ENCODE assay signal across 11 cellular contexts in the genomic region with DNA sequence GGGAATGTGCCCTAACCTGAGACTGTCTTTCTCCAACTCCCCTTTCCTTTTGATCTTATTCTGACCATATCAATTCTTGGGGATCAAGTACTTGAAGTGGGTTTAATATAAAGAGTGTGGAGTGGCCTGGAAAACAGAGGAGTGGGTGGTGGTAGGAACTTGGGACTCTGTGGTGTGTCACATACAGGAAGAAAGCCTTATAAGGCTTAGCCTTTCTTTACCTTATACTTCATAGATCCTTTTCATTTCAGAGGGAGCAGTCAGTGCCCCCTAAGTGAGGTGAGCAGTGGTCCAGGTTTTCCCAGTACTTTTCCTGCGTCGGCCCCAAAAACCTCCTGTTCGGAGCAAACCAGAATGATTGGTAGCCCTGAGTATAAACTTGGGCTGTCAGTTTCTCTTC. TPM values are rescaled to one million over a fixed set of nuclear protein-coding genes. Genes with fewer than 3 reads are reported as not detected.
"Had no signal": no experiment of that assay in that cellular context is flagged by ENCODE, and none has a peak within 500 bp of the region (broad histone marks: within the 10 kb centered on the region; RNA-seq: fewer than 3 reads in every experiment).

No MANE protein-coding gene starts in this region.

- ATAC-seq: GM23338, HCT116, HepG2 had no signal

- H3K27ac ChIP-seq: HL-60 had no signal

- FAIRE-seq: H1, H54, HepG2 had no signal

- H3K4me2 ChIP-seq: GM23338 had no signal

- H2AFZ ChIP-seq: GM23338 had no signal

- DNase-seq: H9, HFFc6, KG1 had no signal

- H3K4me3 ChIP-seq: GM23338 had no signal

RNA-seq across cellular contexts. Expression of a gene that starts 0.5 kb away (rescaled TPM):
- total RNA-seq: GM23338, H1, H9, HepG2, HFFc6, HT1080 had no signal
- polyA plus RNA-seq: GM23338, H1, HepG2, IgD-negative memory B cell had no signal

RNA-seq across cellular contexts. Expression of a gene that starts 25.1 kb away (rescaled TPM):
- total RNA-seq: GM23338, H1, H9, HepG2, HFFc6, HT1080 had no signal
- polyA plus RNA-seq: GM23338, H1, HepG2, IgD-negative memory B cell had no signal
